20 cellular contexts compared by ENCODE assay signal in genomic region chr1:55134152-55134808, GRCh38.
"Had no signal": no experiment of that assay in that cellular context is flagged by ENCODE, and none has a peak within 500 bp of the region (broad histone marks: within the 10 kb centered on the region; RNA-seq: fewer than 3 reads in every experiment).

No MANE protein-coding gene starts in this region.

- H3K9me3 ChIP-seq: esophagus squamous epithelium, gastroesophageal sphincter, left ventricle myocardium inferior, lower lobe of right lung, ovary, right atrium auricular region, suprapubic skin, thyroid gland had no signal

- ATAC-seq: gastroesophageal sphincter; lower lobe of right lung; natural killer cell treated with Interleukin-12 subunit alpha and Interleukin-12 subunit beta and Interleukin-15 and Interleukin-18, amount 100 ng/mL, for 72 hours; stimulated activated naive CD8-positive, alpha-beta T cell treated with anti-CD3 and anti-CD28 coated beads, Interleukin-15, Interleukin-2, amounts not matched to agents 100 U/mL and 50 U/mL, for 24 hours had no signal

- H3K27ac Mint-ChIP-seq: neural progenitor cell, type B pancreatic cell had no signal

- H3K4me2 ChIP-seq: neural progenitor cell had no signal

- H3K4me1 ChIP-seq: esophagus squamous epithelium, lower lobe of right lung, neural progenitor cell, suprapubic skin, thyroid gland had no signal

- H2AFZ ChIP-seq: neural progenitor cell had no signal

- H3K4me1 Mint-ChIP-seq: neural progenitor cell had no signal

- H3K27me3 Mint-ChIP-seq: natural killer cell treated with Interleukin-12 subunit alpha and Interleukin-12 subunit beta and Interleukin-15 and Interleukin-18, amount 100 ng/mL, for 72 hours; type B pancreatic cell had no signal

- H3K9ac ChIP-seq: neural progenitor cell had no signal

- H3K4me3 ChIP-seq: esophagus squamous epithelium, gastroesophageal sphincter, left ventricle myocardium inferior, lower lobe of right lung, neural progenitor cell, ovary, right atrium auricular region, suprapubic skin, thyroid gland had no signal

- H3K4me3 Mint-ChIP-seq: natural killer cell treated with Interleukin-12 subunit alpha and Interleukin-12 subunit beta and Interleukin-15 and Interleukin-18, amount 100 ng/mL, for 72 hours; neural progenitor cell; type B pancreatic cell had no signal

- H3K27me3 ChIP-seq: esophagus squamous epithelium, gastroesophageal sphincter, neural progenitor cell, ovary, right atrium auricular region, suprapubic skin, thyroid gland had no signal

- H3K27ac ChIP-seq: esophagus squamous epithelium, gastroesophageal sphincter, left ventricle myocardium inferior, lower lobe of right lung, neural progenitor cell, ovary, right atrium auricular region, suprapubic skin, thyroid gland had no signal

- H3K9me3 Mint-ChIP-seq: natural killer cell treated with Interleukin-12 subunit alpha and Interleukin-12 subunit beta and Interleukin-15 and Interleukin-18, amount 100 ng/mL, for 72 hours; neural progenitor cell; type B pancreatic cell had no signal

- DNase-seq: effector memory CD4-positive, alpha-beta T cell; esophagus squamous epithelium; foreskin fibroblast; glutamatergic neuron; left ventricle myocardium inferior; lower lobe of right lung; mesenchymal stem cell; midbrain; nucleus accumbens; ovary; small intestine; stimulated activated CD4-positive, alpha-beta T cell treated with anti-CD3 and anti-CD28 coated beads, Interleukin-12 subunit alpha, Interleukin-12 subunit beta, amount 100 ng/mL, for 4 hours; stimulated activated naive CD8-positive, alpha-beta T cell treated with anti-CD3 and anti-CD28 coated beads, Interleukin-15, Interleukin-2, amounts not matched to agents 100 U/mL and 50 U/mL, for 24 hours; thyroid gland had no signal

- H3K36me3 ChIP-seq: ovary had no signal
